8 cellular contexts compared by ENCODE assay signal in genomic region chr9:137254624-137255447, GRCh38. TPM values are rescaled to one million over a fixed set of nuclear protein-coding genes. Genes with fewer than 3 reads are reported as not detected.
DNase-seq lines count a peak whose midpoint lies in the region; ATAC-seq and TF ChIP-seq lines count a peak whose summit lies in the region.

Gene NELFB, plus strand, starts transcription at chr9:137255327.

- TF ChIP-seq CTCF in GM12875 (IDR thresholded peaks at IDR 0.05; ENCODE audit: borderline replicate concordance, insufficient read depth, low read depth, low read length) = no peak
- peak; percentile 20 for TF ChIP-seq CTCF in type B pancreatic cell (conservative IDR thresholded peaks at IDR 0.05)

- intact Hi-C loops in cardiac septum (cut with DNase I) = loop anchor here (1.0 to 2.0 kb wide), 2 partner anchors 14 to 32 kb away; partner anchors contain the start of gene TUBB4B
- intact Hi-C loops in posterior cingulate gyrus (cut with DNase I) = loop anchor here (1.0 kb wide), 1 partner anchor 14 kb away; the partner anchor contains the start of gene TUBB4B

- POLR2A ChIA-PET in T-cell (lab: Charles Lee) = interaction anchor here (0.7 to 2.9 kb wide), 2 partner anchors 14 to 168 kb away, joined by 3 to 16 read pairs; partner anchors contain the start of genes MAN1B1 (in 1 of the 2) and TUBB4B (in 1 of the 2)

- H3K27me3 Mint-ChIP-seq in T-cell (no peaks in the 10 kb centered on the region), type B pancreatic cell (no peaks in the 10 kb centered on the region)

- H3K4me1 Mint-ChIP-seq in T-cell = peaks cover 11 to 16% (median 15%) of the 10 kb centered on the region in 3 donors
- peaks cover 4% of the 10 kb centered on the region for H3K4me1 Mint-ChIP-seq in type B pancreatic cell (ENCODE audit: unreplicated experiment)

- H3K27ac Mint-ChIP-seq in T-cell (peak within 1 kb of the TSS; percentile 81 to 83), type B pancreatic cell (peak within 1 kb of the TSS; percentile 89)

- H3K4me3 ChIP-seq in GM12875 (ENCODE audit: low read depth, low read length) (peak within 1 kb of the TSS; percentile 99), adipocyte (ENCODE audit: low read length) (peak within 1 kb of the TSS; percentile 98)

- H3K4me3 Mint-ChIP-seq in T-cell = peak within 1 kb of the TSS; percentile 82 to 90 (median 85)
- H3K4me3 Mint-ChIP-seq in type B pancreatic cell = peak within 1 kb of the TSS; percentile 91

- no peaks in the 10 kb centered on the region for H3K9me3 Mint-ChIP-seq in T-cell
- no peaks in the 10 kb centered on the region for H3K9me3 Mint-ChIP-seq in type B pancreatic cell

- H3K9me3 ChIP-seq in adipocyte (ENCODE audit: control insufficient read depth, low read length) = no peaks in the 10 kb centered on the region

- ATAC-seq in HG02642 (IDR thresholded peaks at IDR 0.05; ENCODE audit: poor library complexity, unreplicated experiment) = peak; percentile 83
- ATAC-seq in T-cell (replicated peaks in 1 of 4) = peak; percentile 89 to 93 (median 90)

- no peaks in the 10 kb centered on the region for H3K27me3 ChIP-seq in adipocyte (replicated peaks; ENCODE audit: control insufficient read depth, insufficient read depth, low read length)

- peak; percentile 85 for DNase-seq in NCI-H128 (lab: John Stamatoyannopoulos, UW; ENCODE audit: unreplicated experiment)
- peak; percentile 81 to 98 (median 92) for DNase-seq in T-cell
- DNase-seq in adipocyte (ENCODE audit: low read depth) = peak; percentile 95
- DNase-seq in cardiac septum (ENCODE audit: low spot score) = peak; percentile 98
- peak; percentile 90 to 99 (median 93) for DNase-seq in posterior cingulate gyrus
- DNase-seq in type B pancreatic cell (ENCODE audit: extremely low spot score, unreplicated experiment) = peak; percentile 98

- CTCF ChIA-PET in T-cell (lab: Charles Lee) = interaction anchor here in 1 of 2 donors (1.6 kb wide), 1 partner anchor 18 kb away, joined by 8 read pairs; no protein-coding TSS in a partner anchor

- peaks cover 9% of the 10 kb centered on the region for H3K36me3 ChIP-seq in adipocyte (ENCODE audit: control insufficient read depth, insufficient read depth, low read length, severe bottlenecking)

- H3K9ac ChIP-seq in adipocyte (ENCODE audit: low read length) = peak within 1 kb of the TSS; percentile 95

- peaks cover 9% of the 10 kb centered on the region for H3K36me3 Mint-ChIP-seq in T-cell
- no peaks in the 10 kb centered on the region for H3K36me3 Mint-ChIP-seq in type B pancreatic cell

- H3K4me1 ChIP-seq in adipocyte (ENCODE audit: control insufficient read depth, insufficient read depth, low read length) = peaks cover 30% of the 10 kb centered on the region

RNA-seq across cellular contexts. Expression of gene NELFB, which starts in this region (rescaled TPM):
- total RNA-seq in T-cell = 10 to 100 TPM; 36.1 to 62.2 (median 58.8) TPM
- 37.2 TPM for total RNA-seq in cardiac septum
- total RNA-seq in type B pancreatic cell (ENCODE audit: low replicate concordance) = 52.4 and 61.9 TPM in 2 replicates

Comparison
In these comparisons a context has a peak if more than half of its experiments do, and no peak if none do; other contexts are left out.
1. Peak in every context shown above with its lines: DNase-seq, ATAC-seq and H3K4me3 ChIP-seq.